ENCODE assay signal across 10 cellular contexts in the genomic region with DNA sequence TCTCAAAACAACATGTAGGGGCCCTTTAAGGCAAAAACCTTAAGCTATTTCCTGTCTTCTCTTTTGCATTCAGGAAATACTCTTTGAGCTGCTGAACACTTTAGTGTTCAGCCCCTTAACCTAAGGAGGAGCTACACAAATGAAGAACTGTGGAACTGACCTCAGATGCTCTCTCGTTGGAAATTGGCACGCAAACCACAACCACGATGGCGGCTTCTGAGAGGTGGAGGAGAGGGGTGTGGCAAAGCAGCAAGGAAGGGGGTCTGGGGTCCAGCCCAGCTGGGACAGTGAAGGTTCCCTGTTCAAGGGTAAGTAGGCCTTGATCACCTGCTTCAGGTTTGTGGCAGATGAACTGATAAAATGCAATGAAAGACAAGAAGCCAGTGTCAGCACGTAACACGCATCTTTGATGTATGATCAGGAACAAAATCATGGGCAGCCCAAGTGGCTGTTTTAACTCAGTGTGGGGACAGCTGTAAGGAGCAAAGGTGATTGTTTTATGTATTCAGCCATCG.
DNase-seq lines count a peak whose midpoint lies in the region; ATAC-seq lines count a peak whose summit lies in the region.
"Had no signal": no experiment of that assay in that cellular context is flagged by ENCODE, and none has a peak within 500 bp of the region (broad histone marks: within the 10 kb centered on the region; RNA-seq: fewer than 3 reads in every experiment).

No MANE protein-coding gene starts in this region.

- no peaks in the 10 kb centered on the region for H3K36me3 ChIP-seq in HAP-1 (replicated peaks)
- H3K36me3 ChIP-seq: thoracic aorta had no signal

- peaks cover 53% of the 10 kb centered on the region for H3K4me1 Mint-ChIP-seq in T-helper 2 cell treated with Interferon-gamma antibody and Interleukin-4, amounts not matched to agents 5 μg/mL and 100 μg/mL, for 36 hours (ENCODE audit: low read depth)
- H3K4me1 Mint-ChIP-seq in activated naive CD4-positive, alpha-beta T cell treated with anti-CD3 and anti-CD28 coated beads, Interleukin-2, amount 10 ng/mL, durations not matched to agents 7 days and 5 days: peaks cover 68% of the 10 kb centered on the region
- H3K4me1 Mint-ChIP-seq: endodermal cell had no signal

- no peak overlapping the region for H3K4me3 ChIP-seq in HAP-1
- H3K4me3 ChIP-seq: thoracic aorta had no signal

- peak; percentile 35 for DNase-seq in GM19238 (ENCODE audit: insufficient read length, low spot score)
- peak; percentile 81 for DNase-seq in T-helper 2 cell treated with Interferon-gamma antibody and Interleukin-4, amounts not matched to agents 5 μg/mL and 100 μg/mL, for 36 hours (ENCODE audit: low spot score)
- DNase-seq in activated naive CD4-positive, alpha-beta T cell treated with anti-CD3 and anti-CD28 coated beads, Interleukin-2, amount 10 ng/mL, durations not matched to agents 7 days and 5 days: peak; percentile 94
- peak; percentile 37 to 57 (median 45) for DNase-seq in stimulated activated CD4-positive, alpha-beta T cell treated with anti-CD3 and anti-CD28 coated beads, TNF-alpha, amount 100 ng/mL, for 48 hours (ENCODE audit: low read depth in 3 of 3)
- DNase-seq in HAP-1 (ENCODE audit: low spot score in 2 of 2): no peak
- DNase-seq in middle frontal gyrus (ENCODE audit: extremely low spot score, low spot score): no peak
- DNase-seq in superior temporal gyrus (ENCODE audit: extremely low spot score): no peak
- DNase-seq: endodermal cell had no signal

- in situ Hi-C loops in HAP-1 (cut with MboI; ENCODE audit: low sequenced_read_pairs): no loop called here

- CTCF ChIA-PET in activated naive CD4-positive, alpha-beta T cell treated with anti-CD3 and anti-CD28 coated beads, Interleukin-2, amount 10 ng/mL, durations not matched to agents 7 days and 5 days (lab: Charles Lee): interaction anchor here (0.5 to 1.4 kb wide), 4 partner anchors 22 to 347 kb away, joined by 3 to 6 read pairs (median 3); no protein-coding TSS in a partner anchor

- peaks cover 41% of the 10 kb centered on the region for H3K9me3 Mint-ChIP-seq in T-helper 2 cell treated with Interferon-gamma antibody and Interleukin-4, amounts not matched to agents 5 μg/mL and 100 μg/mL, for 36 hours
- peaks cover 22% of the 10 kb centered on the region for H3K9me3 Mint-ChIP-seq in activated naive CD4-positive, alpha-beta T cell treated with anti-CD3 and anti-CD28 coated beads, Interleukin-2, amount 10 ng/mL, durations not matched to agents 7 days and 5 days

- no peaks in the 10 kb centered on the region for H3K9me3 ChIP-seq in HAP-1

- no peaks in the 10 kb centered on the region; the same call in 1 of the 2 replicates for H3K27me3 ChIP-seq in HAP-1 (ENCODE audit: low read depth)

- H3K4me3 Mint-ChIP-seq in T-helper 2 cell treated with Interferon-gamma antibody and Interleukin-4, amounts not matched to agents 5 μg/mL and 100 μg/mL, for 36 hours: peak overlapping the region; percentile 93
- H3K4me3 Mint-ChIP-seq in activated naive CD4-positive, alpha-beta T cell treated with anti-CD3 and anti-CD28 coated beads, Interleukin-2, amount 10 ng/mL, durations not matched to agents 7 days and 5 days: peak overlapping the region; percentile 78
- H3K4me3 Mint-ChIP-seq: endodermal cell had no signal

- ATAC-seq in HG02852 (IDR thresholded peaks at IDR 0.05; ENCODE audit: unreplicated experiment): no peak

- H3K27ac Mint-ChIP-seq in T-helper 2 cell treated with Interferon-gamma antibody and Interleukin-4, amounts not matched to agents 5 μg/mL and 100 μg/mL, for 36 hours: peak overlapping the region; percentile 99
- peak overlapping the region; percentile 99 for H3K27ac Mint-ChIP-seq in activated naive CD4-positive, alpha-beta T cell treated with anti-CD3 and anti-CD28 coated beads, Interleukin-2, amount 10 ng/mL, durations not matched to agents 7 days and 5 days
- H3K27ac Mint-ChIP-seq: endodermal cell had no signal

- no peaks in the 10 kb centered on the region for H3K4me1 ChIP-seq in HAP-1

- no peaks in the 10 kb centered on the region for H3K27me3 Mint-ChIP-seq in T-helper 2 cell treated with Interferon-gamma antibody and Interleukin-4, amounts not matched to agents 5 μg/mL and 100 μg/mL, for 36 hours (ENCODE audit: low read depth)
- H3K27me3 Mint-ChIP-seq in activated naive CD4-positive, alpha-beta T cell treated with anti-CD3 and anti-CD28 coated beads, Interleukin-2, amount 10 ng/mL, durations not matched to agents 7 days and 5 days: peaks cover 6% of the 10 kb centered on the region

- peaks cover 42% of the 10 kb centered on the region for H3K36me3 Mint-ChIP-seq in T-helper 2 cell treated with Interferon-gamma antibody and Interleukin-4, amounts not matched to agents 5 μg/mL and 100 μg/mL, for 36 hours (ENCODE audit: low read depth)
- peaks cover 34% of the 10 kb centered on the region for H3K36me3 Mint-ChIP-seq in activated naive CD4-positive, alpha-beta T cell treated with anti-CD3 and anti-CD28 coated beads, Interleukin-2, amount 10 ng/mL, durations not matched to agents 7 days and 5 days

Comparison
In these comparisons a context has a peak if more than half of its experiments do, and no peak if none do; other contexts are left out.
1. DNase-seq: peak in GM19238 (single experiment), T-helper 2 cell treated with Interferon-gamma antibody and Interleukin-4, amounts not matched to agents 5 μg/mL and 100 μg/mL, for 36 hours (single experiment), activated naive CD4-positive, alpha-beta T cell treated with anti-CD3 and anti-CD28 coated beads, Interleukin-2, amount 10 ng/mL, durations not matched to agents 7 days and 5 days (single experiment) and stimulated activated CD4-positive, alpha-beta T cell treated with anti-CD3 and anti-CD28 coated beads, TNF-alpha, amount 100 ng/mL, for 48 hours (3 of 3); none in HAP-1 (0 of 2), middle frontal gyrus (single experiment) and superior temporal gyrus (single experiment).